In genomic region chr19:14118165-14119051, GRCh38 we compare ENCODE assay signal across 8 cellular contexts. TPM values are rescaled to one million over a fixed set of nuclear protein-coding genes. Genes with fewer than 3 reads are reported as not detected.
DNase-seq lines count a peak whose midpoint lies in the region; ATAC-seq and TF ChIP-seq lines count a peak whose summit lies in the region.

No MANE protein-coding gene starts in this region.

- no peak for TF ChIP-seq CTCF in left ventricle myocardium inferior (IDR thresholded peaks at IDR 0.05; ENCODE audit: borderline replicate concordance)

- H2BK120ac ChIP-seq in trophoblast cell (ENCODE audit: insufficient read depth, low read length, poor library complexity): no peak overlapping the region

- H3K9me3 ChIP-seq in left ventricle myocardium inferior (replicated peaks) (no peaks in the 10 kb centered on the region), trophoblast cell (ENCODE audit: insufficient read depth, low read depth, low read length) (no peaks in the 10 kb centered on the region)

- H3K27ac ChIP-seq in left ventricle myocardium inferior (replicated peaks) (peak overlapping the region; percentile 100), trophoblast cell (ENCODE audit: low read depth, low read length) (peak overlapping the region; percentile 69)

- peak overlapping the region; percentile 71 for H3K4me3 ChIP-seq in left ventricle myocardium inferior
- H3K4me3 ChIP-seq in trophoblast cell (ENCODE audit: low read depth, low read length): peak overlapping the region; percentile 60

- H2AK5ac ChIP-seq in trophoblast cell (ENCODE audit: low read length): no peak overlapping the region

- no peaks in the 10 kb centered on the region for H3K36me3 ChIP-seq in left ventricle myocardium inferior
- H3K36me3 ChIP-seq in trophoblast cell (ENCODE audit: control insufficient read depth in 1 of 2, insufficient read depth in 2 of 2, low read length in 2 of 2): peaks cover 5 to 9% of the 10 kb centered on the region in 2 experiments

- H3K18ac ChIP-seq in trophoblast cell (ENCODE audit: low read length): no peak overlapping the region

- H3K27me3 ChIP-seq in left ventricle myocardium inferior (ENCODE audit: low read depth) (no peaks in the 10 kb centered on the region), trophoblast cell (ENCODE audit: insufficient read depth, low read length) (no peaks in the 10 kb centered on the region)

- peak overlapping the region; percentile 32 for H4K8ac ChIP-seq in trophoblast cell (ENCODE audit: low read depth, low read length)

- H2BK12ac ChIP-seq in trophoblast cell (ENCODE audit: low read length): no peak overlapping the region

- H4K91ac ChIP-seq in trophoblast cell (ENCODE audit: low read depth, low read length): peak overlapping the region; percentile 56

- peak overlapping the region; percentile 37 for H4K12ac ChIP-seq in trophoblast cell (ENCODE audit: low read depth, low read length)

- intact Hi-C loops in left ventricle myocardium inferior (cut with micrococcal nuclease): no loop called here

- peak; percentile 26 for ATAC-seq in HG03457 (IDR thresholded peaks at IDR 0.05; ENCODE audit: unreplicated experiment)

- peaks cover 4% of the 10 kb centered on the region for H3K79me1 ChIP-seq in trophoblast cell (ENCODE audit: low read length)

- peak; percentile 23 for DNase-seq in activated T-cell treated with anti-CD3 and anti-CD28 coated beads for 1 hour (ENCODE audit: low read depth)
- DNase-seq in activated T-cell treated with anti-CD3 and anti-CD28 coated beads for 4 hours: no peak
- DNase-seq in SHP77 (lab: John Stamatoyannopoulos, UW): peak; percentile 50 to 56
- DNase-seq in amygdala (lab: John Stamatoyannopoulos, UW): peak in 52 of 56 donors; percentile 37 to 91 (median 72)
- DNase-seq in left ventricle myocardium inferior: peak; percentile 77
- DNase-seq in trophoblast cell: peak; percentile 47 to 61
- no peak for DNase-seq in NCI-H748 treated with DMSO at 0.1 percent for 48 hours (lab: John Stamatoyannopoulos, UW)

- peak overlapping the region; percentile 23 for H3K9ac ChIP-seq in trophoblast cell (ENCODE audit: low read length)

- peak overlapping the region; percentile 24 for H3K4ac ChIP-seq in trophoblast cell (ENCODE audit: low read depth, low read length)

- H3K4me2 ChIP-seq in trophoblast cell (ENCODE audit: low read length): peak overlapping the region; percentile 59

- no peak overlapping the region for H3K23ac ChIP-seq in trophoblast cell (ENCODE audit: low read length)

- no CpG with 5 or more reads among the region's 61 CpGs for WGBS in trophoblast cell (ENCODE audit: extremely low coverage, insufficient coverage, insufficient read length)

- H2BK5ac ChIP-seq in trophoblast cell (ENCODE audit: low read depth, low read length, poor library complexity): no peak overlapping the region

- H2AFZ ChIP-seq in trophoblast cell (ENCODE audit: insufficient read depth, low read length, poor library complexity): peak overlapping the region; percentile 14

- H3K14ac ChIP-seq in trophoblast cell (ENCODE audit: low read length): peak overlapping the region; percentile 32

- peaks cover 63% of the 10 kb centered on the region for H3K4me1 ChIP-seq in left ventricle myocardium inferior
- H3K4me1 ChIP-seq in trophoblast cell (ENCODE audit: control insufficient read depth in 1 of 2, insufficient read depth in 2 of 2, low read length in 2 of 2): peaks cover 12 to 20% of the 10 kb centered on the region in 2 experiments

- peaks cover 2% of the 10 kb centered on the region for H3K79me2 ChIP-seq in trophoblast cell (ENCODE audit: control insufficient read depth, insufficient read depth, low read length, poor library complexity)

RNA-seq across cellular contexts. Expression of gene PRKACA, which starts 0.8 kb away (rescaled TPM):
- total RNA-seq in left ventricle myocardium inferior: 465 TPM
- 55.0 and 56.5 TPM in 2 replicates for polyA plus RNA-seq in trophoblast cell (2013)

RNA-seq across cellular contexts. Expression of gene ASF1B, which starts 18.0 kb away (rescaled TPM):
- total RNA-seq in left ventricle myocardium inferior: 0.96 TPM
- polyA plus RNA-seq in trophoblast cell (2013): 14.9 and 16.1 TPM in 2 replicates

RNA-seq across cellular contexts. Expression of gene SAMD1, which starts 27.9 kb away (rescaled TPM):
- total RNA-seq in left ventricle myocardium inferior: 46.7 TPM
- polyA plus RNA-seq in trophoblast cell (2013): 68.4 and 68.7 TPM in 2 replicates

RNA-seq across cellular contexts. Expression of gene C19orf67, which starts 32.8 kb away (rescaled TPM):
- total RNA-seq in left ventricle myocardium inferior: not detected
- 0.19 TPM in 1 of 2 replicates, not detected in the other for polyA plus RNA-seq in trophoblast cell (2013)

RNA-seq across cellular contexts. Expression of gene MISP3, which starts 45.8 kb away (rescaled TPM):
- total RNA-seq in left ventricle myocardium inferior: 8.1 TPM
- polyA plus RNA-seq in trophoblast cell (2013): 10.5 and 10.9 TPM in 2 replicates

Comparison
In these comparisons a context has a peak if more than half of its experiments do, and no peak if none do; other contexts are left out.
1. DNase-seq: peak in activated T-cell treated with anti-CD3 and anti-CD28 coated beads for 1 hour (single experiment), SHP77 (2 of 2), amygdala (52 of 56), left ventricle myocardium inferior (single experiment) and trophoblast cell (2 of 2); none in activated T-cell treated with anti-CD3 and anti-CD28 coated beads for 4 hours (single experiment) and NCI-H748 treated with DMSO at 0.1 percent for 48 hours (single experiment).